Comparison of ENCODE assay signal across 11 cellular contexts in genomic region chr19:49515767-49516166, GRCh38. TPM values are rescaled to one million over a fixed set of nuclear protein-coding genes. Genes with fewer than 3 reads are reported as not detected.
DNase-seq lines count a peak whose midpoint lies in the region; ATAC-seq and TF ChIP-seq lines count a peak whose summit lies in the region.
"Had no signal": no experiment of that assay in that cellular context is flagged by ENCODE, and none has a peak within 500 bp of the region (broad histone marks: within the 10 kb centered on the region; RNA-seq: fewer than 3 reads in every experiment).

No MANE protein-coding gene starts in this region.

- no peak for TF ChIP-seq CTCF in gastroesophageal sphincter (IDR thresholded peaks at IDR 0.05)
- no peak for TF ChIP-seq CTCF in neural progenitor cell (IDR thresholded peaks at IDR 0.05)

- TF ChIP-seq EP300 in gastroesophageal sphincter (IDR thresholded peaks at IDR 0.05) = no peak

- H3K4me1 ChIP-seq in CD8-positive, alpha-beta memory T cell (ENCODE audit: insufficient read depth, low read length) = peaks cover 35% of the 10 kb centered on the region
- peaks cover 0 to 56% (median 14%) of the 10 kb centered on the region in 3 donors for H3K4me1 ChIP-seq in gastroesophageal sphincter
- peaks cover 15% of the 10 kb centered on the region for H3K4me1 ChIP-seq in neural progenitor cell

- H3K9me3 Mint-ChIP-seq in CD8-positive, alpha-beta memory T cell = no peaks in the 10 kb centered on the region
- no peaks in the 10 kb centered on the region for H3K9me3 Mint-ChIP-seq in neural progenitor cell
- H3K9me3 Mint-ChIP-seq: GM23338 had no signal

- peaks cover 25% of the 10 kb centered on the region for H3F3A ChIP-seq in neural progenitor cell (ENCODE audit: low read depth)

- H3K27me3 Mint-ChIP-seq in CD8-positive, alpha-beta memory T cell = peaks cover 0 to 2% of the 10 kb centered on the region in 2 donors
- H3K27me3 Mint-ChIP-seq in neural progenitor cell (ENCODE audit: insufficient read depth, low read depth) = peaks cover 6% of the 10 kb centered on the region

- H3K36me3 Mint-ChIP-seq in CD8-positive, alpha-beta memory T cell = peaks cover 0 to 12% (median 6%) of the 10 kb centered on the region in 3 donors
- peaks cover 3% of the 10 kb centered on the region for H3K36me3 Mint-ChIP-seq in neural progenitor cell

- POLR2A ChIA-PET in CD8-positive, alpha-beta memory T cell (lab: Charles Lee) = no interaction called here

- no peaks in the 10 kb centered on the region for H4K20me1 ChIP-seq in neural progenitor cell (ENCODE audit: low read depth)

- TF ChIP-seq POLR2A in gastroesophageal sphincter (IDR thresholded peaks at IDR 0.05) = no peak

- H3K27ac ChIP-seq in CD8-positive, alpha-beta memory T cell (ENCODE audit: low read depth, low read length) = no peak overlapping the region
- H3K27ac ChIP-seq in gastroesophageal sphincter (peak overlapping the region in 2 of 4 donors; percentile 8 to 53), neural progenitor cell (no peak overlapping the region)

- H3K79me2 ChIP-seq in neural progenitor cell (ENCODE audit: low read depth) = peaks cover 6% of the 10 kb centered on the region

- no peak overlapping the region for H3K9ac ChIP-seq in neural progenitor cell

- no peak overlapping the region for H3K27ac Mint-ChIP-seq in CD8-positive, alpha-beta memory T cell
- no peak overlapping the region for H3K27ac Mint-ChIP-seq in neural progenitor cell
- H3K27ac Mint-ChIP-seq: GM23338 had no signal

- peak overlapping the region in 6 of 7 donors; percentile 2 to 76 (median 36) for H3K4me3 Mint-ChIP-seq in CD8-positive, alpha-beta memory T cell
- H3K4me3 Mint-ChIP-seq in neural progenitor cell = peak overlapping the region; percentile 15

- H3K4me2 ChIP-seq in neural progenitor cell = no peak overlapping the region
- H3K4me2 ChIP-seq: GM23338 had no signal

- ATAC-seq in gastroesophageal sphincter (peak; percentile 43), GM19328 (IDR thresholded peaks at IDR 0.05; ENCODE audit: unreplicated experiment) (no peak)
- ATAC-seq: GM23338 had no signal

- DNase-seq in CD8-positive, alpha-beta memory T cell = no peak
- DNase-seq in SKM-1 (lab: John Stamatoyannopoulos, UW; ENCODE audit: unreplicated experiment) (peak; percentile 76), neural progenitor cell (ENCODE audit: low spot score) (no peak), cortex of kidney (lab: John Stamatoyannopoulos, UW) (no peak), AG20443 (ENCODE audit: low spot score) (no peak), NCI-H1930 (lab: John Stamatoyannopoulos, UW) (no peak)
- DNase-seq: activated effector memory CD4-positive, alpha-beta T cell treated with Interleukin-2 at 50 U/mL for 16 hours; NCI-H2029 treated with DMSO at 0.1 percent for 48 hours had no signal

- H3K27me3 ChIP-seq in CD8-positive, alpha-beta memory T cell (ENCODE audit: insufficient read depth, low read length, poor library complexity, severe bottlenecking) = no peaks in the 10 kb centered on the region
- H3K27me3 ChIP-seq in gastroesophageal sphincter = no peaks in the 10 kb centered on the region
- no peaks in the 10 kb centered on the region for H3K27me3 ChIP-seq in neural progenitor cell

- peaks cover 18 to 41% (median 26%) of the 10 kb centered on the region in 3 donors for H3K4me1 Mint-ChIP-seq in CD8-positive, alpha-beta memory T cell
- H3K4me1 Mint-ChIP-seq in neural progenitor cell = peaks cover 22% of the 10 kb centered on the region

- no peak overlapping the region for H2AFZ ChIP-seq in neural progenitor cell (replicated peaks)
- H2AFZ ChIP-seq: GM23338 had no signal

- CTCF ChIA-PET in CD8-positive, alpha-beta memory T cell (lab: Charles Lee) = interaction anchor here (1.0 to 1.3 kb wide), 2 partner anchors 9 to 19 kb away, joined by 3 to 5 read pairs; no protein-coding TSS in a partner anchor

- no peaks in the 10 kb centered on the region for H3K9me3 ChIP-seq in CD8-positive, alpha-beta memory T cell (ENCODE audit: low read length)
- no peaks in the 10 kb centered on the region for H3K9me3 ChIP-seq in gastroesophageal sphincter
- H3K9me3 ChIP-seq in neural progenitor cell (ENCODE audit: low read depth) = no peaks in the 10 kb centered on the region

- H3K4me3 ChIP-seq in CD8-positive, alpha-beta memory T cell (ENCODE audit: low read length) = no peak overlapping the region
- H3K4me3 ChIP-seq in gastroesophageal sphincter (no peak overlapping the region), neural progenitor cell (no peak overlapping the region)
- H3K4me3 ChIP-seq: GM23338 had no signal

- 84 to 100% methylated on average over 1 to 2 of the region's 4 CpGs for WGBS in gastroesophageal sphincter (ENCODE audit: low coverage in 1 of 2), 2 donors

- H3K36me3 ChIP-seq in CD8-positive, alpha-beta memory T cell (ENCODE audit: insufficient read depth, low read length) = no peaks in the 10 kb centered on the region
- H3K36me3 ChIP-seq in gastroesophageal sphincter (peaks cover 0 to 42% of the 10 kb centered on the region in 2 donors), neural progenitor cell (no peaks in the 10 kb centered on the region)

RNA-seq across cellular contexts. Expression of gene FCGRT, which starts 3.3 kb away (rescaled TPM):
- total RNA-seq in CD8-positive, alpha-beta memory T cell = 10 to 100 TPM; 16.2 to 16.3 TPM
- polyA plus RNA-seq in CD8-positive, alpha-beta memory T cell = 52.4 TPM
- 100 to 1,000 TPM in 3 of 4 donors, 10 to 100 TPM in 1; 78.6 to 255 (median 158) TPM for total RNA-seq in gastroesophageal sphincter
- total RNA-seq in neural progenitor cell (ENCODE audit: low replicate concordance) = 10.0 and 30.8 TPM in 2 replicates

RNA-seq across cellular contexts. Expression of gene RCN3, which starts 12.0 kb away (rescaled TPM):
- total RNA-seq in CD8-positive, alpha-beta memory T cell = 1 to 10 TPM; 1.4 to 1.7 TPM
- 2.1 TPM for polyA plus RNA-seq in CD8-positive, alpha-beta memory T cell
- total RNA-seq in gastroesophageal sphincter (10 to 100 TPM in 3 of 4 donors, 1 to 10 TPM in 1; 8.2 to 21.0 (median 12.0) TPM), neural progenitor cell (ENCODE audit: low replicate concordance) (4.2 and 4.5 TPM in 2 replicates)

RNA-seq across cellular contexts. Expression of gene RPS11, which starts 19.5 kb away (rescaled TPM):
- total RNA-seq in CD8-positive, alpha-beta memory T cell = 1,000 to 10,000 TPM; 2,863 to 2,871 TPM
- polyA plus RNA-seq in CD8-positive, alpha-beta memory T cell = 1,959 TPM
- 1,000 to 10,000 TPM; 2,443 to 5,156 (median 3,385) TPM for total RNA-seq in gastroesophageal sphincter
- total RNA-seq in neural progenitor cell (ENCODE audit: low replicate concordance) = 5,448 and 6,772 TPM in 2 replicates

RNA-seq across cellular contexts. Expression of gene RPL13A, which starts 28.4 kb away (rescaled TPM):
- total RNA-seq in CD8-positive, alpha-beta memory T cell = 1,000 to 10,000 TPM; 3,865 to 3,912 TPM
- 2,679 TPM for polyA plus RNA-seq in CD8-positive, alpha-beta memory T cell
- total RNA-seq in gastroesophageal sphincter (1,000 to 10,000 TPM; 1,269 to 3,399 (median 2,205) TPM), neural progenitor cell (ENCODE audit: low replicate concordance) (2,053 and 3,348 TPM in 2 replicates)

RNA-seq across cellular contexts. Expression of gene FLT3LG, which starts 41.8 kb away (rescaled TPM):
- total RNA-seq in CD8-positive, alpha-beta memory T cell = 10 to 100 TPM; 63.9 to 71.5 TPM
- 148 TPM for polyA plus RNA-seq in CD8-positive, alpha-beta memory T cell
- 10 to 100 TPM in 1 of 4 donors, 1 to 10 TPM in 3; 3.1 to 21.0 (median 7.6) TPM for total RNA-seq in gastroesophageal sphincter
- 0.24 and 0.96 TPM in 2 replicates for total RNA-seq in neural progenitor cell (ENCODE audit: low replicate concordance)
